In the genomic region with DNA sequence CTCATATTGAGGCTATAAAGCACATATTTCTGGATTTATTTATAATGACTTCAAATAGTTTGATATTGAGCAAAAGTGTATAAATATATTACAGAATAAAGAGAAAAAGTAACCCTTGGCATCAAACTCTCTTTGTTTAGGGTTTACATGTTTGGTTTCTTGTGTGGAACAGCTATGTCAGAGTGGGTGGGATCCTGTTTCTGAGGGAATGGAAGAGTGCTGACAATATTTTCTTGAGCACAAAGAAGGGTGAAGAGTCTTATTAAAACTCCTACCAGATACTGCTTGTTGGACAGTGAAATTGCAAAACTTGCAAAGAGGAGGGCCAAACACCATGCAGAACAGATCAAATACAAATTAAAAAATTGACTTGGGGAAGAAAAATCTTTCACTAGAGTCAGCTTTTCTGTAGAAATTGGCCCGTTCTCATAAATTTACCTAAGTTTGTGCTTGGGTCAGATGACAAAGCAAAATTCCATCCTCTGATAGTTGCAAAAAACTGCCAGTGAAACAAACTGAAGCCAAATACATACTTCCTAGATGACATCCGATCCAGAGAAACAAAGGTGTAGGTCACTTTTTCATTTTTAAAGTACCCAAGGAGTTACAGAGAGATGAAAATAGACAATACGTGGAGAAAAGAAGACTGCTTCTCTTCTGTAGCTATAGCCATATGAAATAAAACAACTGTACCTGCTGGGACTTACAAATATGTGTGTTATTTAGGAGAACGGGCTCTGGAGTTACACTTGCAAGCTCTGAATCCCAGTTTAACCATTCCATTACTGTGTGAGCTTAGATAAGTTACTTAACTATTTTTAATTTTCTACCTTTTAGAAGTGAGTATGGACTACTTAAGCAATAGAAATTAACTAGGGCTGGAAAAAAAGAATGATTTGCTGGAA, we compare ENCODE assay signal across 16 cellular contexts.
DNase-seq lines count a peak whose midpoint lies in the region; ATAC-seq, FAIRE-seq and TF ChIP-seq lines count a peak whose summit lies in the region.
"Had no signal": no experiment of that assay in that cellular context is flagged by ENCODE, and none has a peak within 500 bp of the region (broad histone marks: within the 10 kb centered on the region; RNA-seq: fewer than 3 reads in every experiment).

No MANE protein-coding gene starts in this region.

- H3K4me2 ChIP-seq in K562 (ENCODE audit: insufficient read depth, low read length), result no peak overlapping the region

- TF ChIP-seq EP300 in K562 (IDR thresholded peaks at IDR 0.05; ENCODE audit: low read length) (no peak), stomach (IDR thresholded peaks at IDR 0.05) (no peak)

- TF ChIP-seq POLR2A in K562 (conservative IDR thresholded peaks at IDR 0.05), result no peak
- no peak for TF ChIP-seq POLR2A in stomach (IDR thresholded peaks at IDR 0.05)

- 2% methylated on average over 4 of the region's 4 CpGs for WGBS in K562 (ENCODE audit: insufficient coverage, low coverage, missing lambda C conversion rate)
- WGBS in stomach, 5 donors, result 22 to 45% (median 28%) methylated on average over 4 of the region's 4 CpGs

- H3K4me3 ChIP-seq in HEK293 (ENCODE audit: low read depth, low read length), result no peak overlapping the region
- H3K4me3 ChIP-seq in K562, result no peak overlapping the region
- H3K4me3 ChIP-seq in left lung, result no peak overlapping the region
- no peak overlapping the region for H3K4me3 ChIP-seq in stomach
- H3K4me3 ChIP-seq: tibial nerve had no signal

- no peaks in the 10 kb centered on the region for H3K9me3 ChIP-seq in HEK293 (ENCODE audit: control insufficient read depth, insufficient read depth, low read depth, low read length)
- H3K9me3 ChIP-seq in K562 (replicated peaks; ENCODE audit: control insufficient read depth, insufficient read depth, low read depth, low read length), result no peaks in the 10 kb centered on the region
- no peaks in the 10 kb centered on the region for H3K9me3 ChIP-seq in left lung
- no peaks in the 10 kb centered on the region for H3K9me3 ChIP-seq in stomach
- H3K9me3 ChIP-seq: tibial nerve had no signal

- ATAC-seq in K562 (no peak), left lung (peak; percentile 24), HG02973 (IDR thresholded peaks at IDR 0.05; ENCODE audit: unreplicated experiment) (no peak)
- ATAC-seq: naive thymus-derived CD4-positive, alpha-beta T cell; Right ventricle myocardium inferior had no signal

- intact Hi-C loops in K562 (cut with micrococcal nuclease) (no loop called here), left lung (cut with DNase I) (no loop called here), stomach (cut with DNase I; ENCODE audit: low total_unique reads) (no loop called here)

- H3K79me2 ChIP-seq in K562 (ENCODE audit: control insufficient read depth, insufficient read depth, low read length), result no peaks in the 10 kb centered on the region

- FAIRE-seq in K562 (lab: Jason Lieb, UNC), result no peak
- FAIRE-seq: H54 had no signal

- H3K27me3 ChIP-seq in K562 (ENCODE audit: control insufficient read depth in 2 of 2, insufficient read depth in 2 of 2, low read length in 2 of 2) (no peaks in the 10 kb centered on the region), left lung (no peaks in the 10 kb centered on the region), stomach (no peaks in the 10 kb centered on the region)
- H3K27me3 ChIP-seq: tibial nerve had no signal

- BruUV-seq in K562 (replicated peaks; lab: Mats Ljungman, UMichigan), result no TSS peak

- no peaks in the 10 kb centered on the region; the same call in 1 of the 2 replicates for H4K20me1 ChIP-seq in K562 (replicated peaks; ENCODE audit: control insufficient read depth, insufficient read depth, low read length)

- H3K36me3 ChIP-seq in HEK293 (ENCODE audit: control insufficient read depth in 2 of 2, insufficient read depth in 1 of 2, low read length in 2 of 2) (no peaks in the 10 kb centered on the region), K562 (ENCODE audit: control insufficient read depth, insufficient read depth, low read length) (no peaks in the 10 kb centered on the region), left lung (no peaks in the 10 kb centered on the region), stomach (no peaks in the 10 kb centered on the region)
- H3K36me3 ChIP-seq: tibial nerve had no signal

- no peak for TF ChIP-seq CTCF in HEK293 (tag by site-specific recombination; IDR thresholded peaks at IDR 0.05)
- no peak for TF ChIP-seq CTCF in K562 (IDR thresholded peaks at IDR 0.05 in 2 of 3, conservative IDR thresholded peaks at IDR 0.05 in 1 of 3; ENCODE audit: insufficient read depth in 2 of 3, low read depth in 1 of 3, low read length in 3 of 3)
- TF ChIP-seq CTCF in left lung (IDR thresholded peaks at IDR 0.05), result no peak
- TF ChIP-seq CTCF in stomach (IDR thresholded peaks at IDR 0.05), result no peak

- no peak overlapping the region for H3K9ac ChIP-seq in K562 (ENCODE audit: insufficient read depth in 1 of 2, low read depth in 2 of 2, low read length in 2 of 2)

- DNase-seq in K562 (ENCODE audit: extremely low read depth in 1 of 4, low spot score in 3 of 4) (no peak), left lung (no peak), stomach (no peak), T-helper 9 cell (no peak)
- no peak for DNase-seq in activated CD4-positive, alpha-beta T cell treated with anti-CD3 and anti-CD28 coated beads for 1 hour
- DNase-seq: activated CD4-positive, alpha-beta T cell treated with anti-CD3 and anti-CD28 coated beads, Interleukin-2, amount 50 U/mL, for 4 hours; activated T-cell treated with anti-CD3 and anti-CD28 coated beads, Interleukin-2, amount 50 U/mL, for 24 hours; DND-41; naive thymus-derived CD4-positive, alpha-beta T cell; NCI-H2107; stimulated activated CD4-positive, alpha-beta T cell treated with anti-CD3 and anti-CD28 coated beads, Interleukin-2, amount 100 ng/mL, for 48 hours had no signal

- TF ChIP-seq RAD21 in K562 (CRISPR knock-in tag; conservative IDR thresholded peaks at IDR 0.05 in 1 of 2, IDR thresholded peaks at IDR 0.05 in 1 of 2), result no peak

- no peaks in the 10 kb centered on the region for H3K9me1 ChIP-seq in K562 (ENCODE audit: control insufficient read depth, insufficient read depth, low read length)

- no peak overlapping the region for H2AFZ ChIP-seq in K562 (ENCODE audit: low read depth, low read length)

- in situ Hi-C loops in K562 (cut with MboI), result no loop called here

- no peaks in the 10 kb centered on the region for H3K4me1 ChIP-seq in HEK293 (ENCODE audit: control insufficient read depth, insufficient read depth, low read length)
- no peaks in the 10 kb centered on the region for H3K4me1 ChIP-seq in K562 (replicated peaks in 1 of 2; ENCODE audit: control insufficient read depth in 2 of 2, insufficient read depth in 2 of 2, low read length in 2 of 2)
- H3K4me1 ChIP-seq in left lung, result peaks cover 18 to 22% of the 10 kb centered on the region in 2 donors
- H3K4me1 ChIP-seq in stomach, result peaks cover 28 to 51% (median 39%) of the 10 kb centered on the region in 4 donors

- CTCF ChIA-PET in HEK293 (lab: Yijun Ruan, JAX), result interaction anchor here (0.7 kb wide), 1 partner anchor 27 kb away, joined by 4 read pairs; no protein-coding TSS in a partner anchor
- CTCF ChIA-PET in K562 (lab: Yijun Ruan, JAX; ENCODE audit: low intra/inter-chr PET ratio), result no interaction called here

- POLR2A ChIA-PET in HEK293 (lab: Yijun Ruan, JAX), result no interaction called here
- POLR2A ChIA-PET in K562 (lab: Yijun Ruan, JAX), result no interaction called here

- H3K27ac ChIP-seq in HEK293 (ENCODE audit: extremely low read depth, low read depth, low read length), result no peak overlapping the region
- H3K27ac ChIP-seq in K562 (ENCODE audit: extremely low read depth, low read depth, low read length), result no peak overlapping the region
- peak overlapping the region; percentile 4 to 34 for H3K27ac ChIP-seq in left lung
- H3K27ac ChIP-seq in stomach, result peak overlapping the region in 4 of 5 donors; percentile 73 to 82 (median 78)

TF ChIP-seq in HEK293, 187 proteins besides CTCF, POLR2A, EP300 and RAD21 (continues in another document):
- TF ChIP-seq, protein P1, sequence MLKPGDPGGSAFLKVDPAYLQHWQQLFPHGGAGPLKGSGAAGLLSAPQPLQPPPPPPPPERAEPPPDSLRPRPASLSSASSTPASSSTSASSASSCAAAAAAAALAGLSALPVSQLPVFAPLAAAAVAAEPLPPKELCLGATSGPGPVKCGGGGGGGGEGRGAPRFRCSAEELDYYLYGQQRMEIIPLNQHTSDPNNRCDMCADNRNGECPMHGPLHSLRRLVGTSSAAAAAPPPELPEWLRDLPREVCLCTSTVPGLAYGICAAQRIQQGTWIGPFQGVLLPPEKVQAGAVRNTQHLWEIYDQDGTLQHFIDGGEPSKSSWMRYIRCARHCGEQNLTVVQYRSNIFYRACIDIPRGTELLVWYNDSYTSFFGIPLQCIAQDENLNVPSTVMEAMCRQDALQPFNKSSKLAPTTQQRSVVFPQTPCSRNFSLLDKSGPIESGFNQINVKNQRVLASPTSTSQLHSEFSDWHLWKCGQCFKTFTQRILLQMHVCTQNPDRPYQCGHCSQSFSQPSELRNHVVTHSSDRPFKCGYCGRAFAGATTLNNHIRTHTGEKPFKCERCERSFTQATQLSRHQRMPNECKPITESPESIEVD (tag by site-specific recombination; IDR thresholded peaks at IDR 0.05), result 0 out of 2 replicates have a peak, but pooled peaks have one; percentile 8

TF ChIP-seq in K562, 482 proteins besides CTCF, POLR2A, EP300 and RAD21 (continues in another document):
- TF ChIP-seq MCM7 (IDR thresholded peaks at IDR 0.05), result no peak
- TF ChIP-seq POLR2AphosphoS2 (IDR thresholded peaks at IDR 0.05; ENCODE audit: low read length), result no peak
- no peak for TF ChIP-seq NR3C1 (CRISPR knock-in tag; IDR thresholded peaks at IDR 0.05)
- TF ChIP-seq ZNF143 (CRISPR knock-in tag; IDR thresholded peaks at IDR 0.05), result no peak
- no peak for TF ChIP-seq EP400 (IDR thresholded peaks at IDR 0.05)

Comparison
In these comparisons a context has a peak if more than half of its experiments do, and no peak if none do; other contexts are left out.
1. H3K27ac ChIP-seq: peak in left lung (2 of 2) and stomach (4 of 5); none in HEK293 (single experiment) and K562 (single experiment).